ENCODE assay signal across 16 cellular contexts in the genomic region with DNA sequence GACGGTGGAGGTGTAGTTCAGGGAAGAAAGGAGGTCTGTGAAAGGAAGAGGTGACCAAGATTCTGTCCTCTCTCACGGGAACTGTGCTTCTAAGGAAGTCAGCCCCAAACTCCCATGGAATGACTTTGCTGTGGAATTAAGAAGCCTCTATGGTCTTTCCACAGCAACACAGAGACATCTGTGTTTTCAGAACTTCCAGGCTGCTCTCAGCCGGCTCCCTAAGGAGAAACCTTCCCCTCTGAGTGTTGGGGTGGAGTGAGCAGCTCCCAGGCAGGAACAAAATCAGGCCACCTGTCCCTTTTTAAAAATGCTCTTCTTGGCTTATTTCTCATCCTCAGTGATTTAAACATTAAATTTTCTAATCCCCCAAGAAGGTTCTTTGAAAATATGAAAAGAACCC. TPM values are rescaled to one million over a fixed set of nuclear protein-coding genes. Genes with fewer than 3 reads are reported as not detected.
DNase-seq lines count a peak whose midpoint lies in the region; TF ChIP-seq lines count a peak whose summit lies in the region.
"Had no signal": no experiment of that assay in that cellular context is flagged by ENCODE, and none has a peak within 500 bp of the region (broad histone marks: within the 10 kb centered on the region; RNA-seq: fewer than 3 reads in every experiment).

No MANE protein-coding gene starts in this region.

- peaks cover 0 to 8% (median 7%) of the 10 kb centered on the region in 4 donors for H3K9me3 ChIP-seq in esophagus muscularis mucosa
- H3K9me3 ChIP-seq: BE2C had no signal

- TF ChIP-seq POLR2A in esophagus muscularis mucosa (IDR thresholded peaks at IDR 0.05; ENCODE audit: low read depth) = no peak

- no peak overlapping the region for H3K27ac ChIP-seq in esophagus muscularis mucosa (replicated peaks in 1 of 4)

- in situ Hi-C loops in G401 (cut with HindIII; ENCODE audit: low sequenced_read_pairs) = no loop called here

- no peak for TF ChIP-seq EP300 in esophagus muscularis mucosa (IDR thresholded peaks at IDR 0.05)

- intact Hi-C loops in esophagus muscularis mucosa (cut with DNase I) = no loop called here

- peak; percentile 12 for DNase-seq in NCI-H82 (lab: John Stamatoyannopoulos, UW)
- no peak for DNase-seq in NCI-H82 treated with DMSO at 0.1 percent for 48 hours (lab: John Stamatoyannopoulos, UW; ENCODE audit: unreplicated experiment)
- DNase-seq in G401 (ENCODE audit: low spot score) = peak; percentile 71
- DNase-seq in NCI-H524 treated with DMSO at 0.1 percent for 48 hours (lab: John Stamatoyannopoulos, UW) = peak; percentile 34
- peak; percentile 29 for DNase-seq in esophagus muscularis mucosa (ENCODE audit: extremely low spot score)
- DNase-seq in A172 (ENCODE audit: low spot score) = no peak
- DNase-seq in globus pallidus (ENCODE audit: low spot score) = no peak
- DNase-seq in DMS53 treated with DMSO at 0.1 percent for 48 hours (lab: John Stamatoyannopoulos, UW; ENCODE audit: unreplicated experiment) = no peak
- DNase-seq: ACHN; BE2C; CD8-positive, alpha-beta memory T cell; COR-L47; DMS153; DMS79 treated with DMSO at 0.1 percent for 48 hours; H9 had no signal

- H3K36me3 ChIP-seq in esophagus muscularis mucosa = no peaks in the 10 kb centered on the region
- H3K36me3 ChIP-seq: BE2C had no signal

- no peaks in the 10 kb centered on the region for H3K4me1 ChIP-seq in esophagus muscularis mucosa
- H3K4me1 ChIP-seq: BE2C had no signal

- H3K27me3 ChIP-seq in esophagus muscularis mucosa = no peaks in the 10 kb centered on the region
- H3K27me3 ChIP-seq: BE2C had no signal

- H3K4me3 ChIP-seq in esophagus muscularis mucosa = no peak overlapping the region
- H3K4me3 ChIP-seq: GM12878 had no signal

- TF ChIP-seq CTCF in esophagus muscularis mucosa (IDR thresholded peaks at IDR 0.05) = no peak

- WGBS in esophagus muscularis mucosa = 70% methylated on average over 3 of the region's 3 CpGs

RNA-seq across cellular contexts. Expression of a gene that starts 53.3 kb away (rescaled TPM):
- total RNA-seq in G401 (2014; rRNA removed; shearing (Covaris generic)) = 7.1 and 11.2 TPM in 2 replicates
- total RNA-seq in esophagus muscularis mucosa = 10 to 100 TPM; 30.7 to 50.4 (median 45.8) TPM
- total RNA-seq in A172 (2014; rRNA removed; shearing (Covaris generic)) = 11.6 and 16.5 TPM in 2 replicates

Comparison
In these comparisons a context has a peak if more than half of its experiments do, and no peak if none do; other contexts are left out.
1. DNase-seq: peak in NCI-H82 (single experiment), G401 (single experiment), NCI-H524 treated with DMSO at 0.1 percent for 48 hours (single experiment) and esophagus muscularis mucosa (single experiment); none in NCI-H82 treated with DMSO at 0.1 percent for 48 hours (single experiment), A172 (single experiment), globus pallidus (single experiment) and DMS53 treated with DMSO at 0.1 percent for 48 hours (single experiment).